8 cellular contexts compared by ENCODE assay signal in the genomic region with DNA sequence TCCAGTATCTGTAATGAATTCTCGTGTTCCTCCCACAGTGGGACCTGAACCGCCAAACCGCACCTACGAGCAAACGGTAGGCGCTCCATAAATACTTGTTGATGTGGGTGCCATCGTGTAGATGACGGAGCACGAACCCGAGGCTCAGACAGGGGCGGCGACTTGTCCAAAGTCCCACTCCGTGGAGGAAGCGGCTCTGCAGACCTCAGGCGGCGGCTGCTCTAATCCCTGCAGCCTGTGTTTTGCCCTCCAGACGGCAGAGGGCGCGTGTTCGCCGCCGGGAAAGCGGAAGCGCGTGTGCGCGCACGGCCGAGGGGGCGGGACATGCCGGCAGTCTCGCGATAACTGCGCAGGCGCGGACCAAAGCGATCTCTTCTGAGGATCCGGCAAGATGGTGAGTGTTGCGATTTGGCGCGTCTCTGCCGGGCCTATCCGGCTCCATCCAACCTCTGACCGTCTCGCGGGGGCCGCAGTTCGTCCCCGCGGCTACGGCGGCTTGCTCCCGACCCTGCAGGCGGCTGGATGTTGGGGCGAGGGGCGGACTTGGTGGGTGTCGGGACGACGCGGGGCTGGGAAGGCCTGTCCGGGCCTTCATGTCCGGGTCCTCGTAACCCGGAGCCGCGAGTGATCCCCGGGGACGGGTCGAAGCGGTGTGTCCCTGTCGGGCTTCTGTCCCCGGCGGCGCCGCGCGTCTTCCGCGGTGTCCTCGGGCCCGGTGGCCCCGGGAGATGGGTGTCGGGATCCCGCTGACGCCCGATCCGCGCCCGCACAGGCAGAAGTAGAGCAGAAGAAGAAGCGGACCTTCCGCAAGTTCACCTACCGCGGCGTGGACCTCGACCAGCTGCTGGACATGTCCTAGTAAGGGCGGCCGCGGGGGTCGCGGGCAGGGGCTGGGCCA. TPM values are rescaled to one million over a fixed set of nuclear protein-coding genes. Genes with fewer than 3 reads are reported as not detected.
A peak's percentile ranks its signal among the peaks of the same experiment; 100 is the strongest.
DNase-seq lines count a peak whose midpoint lies in the region; ATAC-seq and TF ChIP-seq lines count a peak whose summit lies in the region.

A gene (plus strand): TSS at position 362 of the 898 bp plus-strand sequence. CDS start 30 bp downstream, at position 392.

- H3K4me1 Mint-ChIP-seq in HFFc6 (ENCODE audit: low read depth) = peaks cover 23% of the 10 kb centered on the region

- peak within 1 kb of the TSS; percentile 80 for H3K4me3 ChIP-seq in GM06990 (replicated peaks; ENCODE audit: low read depth, low read length)

- peak within 1 kb of the TSS; percentile 99 for H3K27ac Mint-ChIP-seq in HFFc6

- no peaks in the 10 kb centered on the region for H3K27me3 ChIP-seq in GM06990 (replicated peaks; ENCODE audit: control insufficient read depth, insufficient read depth, low read length)

- TF ChIP-seq CTCF in GM06990 (IDR thresholded peaks at IDR 0.05; ENCODE audit: insufficient read depth, low read length, poor library complexity, severe bottlenecking) (peak; percentile 97), HFFc6 (IDR thresholded peaks at IDR 0.05) (peak; percentile 94), omental fat pad (IDR thresholded peaks at IDR 0.05) (peak in 2 of 3 donors; percentile 77 to 87)

- peak; percentile 97 for DNase-seq in GM06990 (ENCODE audit: extremely low read depth, insufficient read length)
- DNase-seq in HFFc6 = peak; percentile 92
- peak; percentile 88 for DNase-seq in NCI-H1092 (lab: John Stamatoyannopoulos, UW)
- DNase-seq in activated naive CD4-positive, alpha-beta T cell treated with anti-CD3 and anti-CD28 coated beads, Interleukin-2, amount 50 U/mL, for 16 hours = peak; percentile 95
- peak; percentile 92 for DNase-seq in globus pallidus (ENCODE audit: low spot score)
- peak; percentile 87 for DNase-seq in omental fat pad (ENCODE audit: low spot score)

- ATAC-seq in SK-N-SH treated with all-trans-retinoic acid at 6 μM for 48 hours (peak; percentile 86), omental fat pad (ENCODE audit: low FRiP score) (peak; percentile 81)

- H3K9me3 Mint-ChIP-seq in HFFc6 = no peaks in the 10 kb centered on the region

- peaks cover 37% of the 10 kb centered on the region for H3K36me3 ChIP-seq in GM06990 (ENCODE audit: control insufficient read depth, insufficient read depth, low read length)

- H3K27ac ChIP-seq in temporal lobe (ENCODE audit: low read depth, low read length) = peak within 1 kb of the TSS; percentile 27

- H3K27me3 Mint-ChIP-seq in HFFc6 (ENCODE audit: insufficient read depth) = peaks cover 18% of the 10 kb centered on the region

- H3K36me3 Mint-ChIP-seq in HFFc6 (ENCODE audit: low read depth) = peaks cover 30% of the 10 kb centered on the region

- H3K4me3 Mint-ChIP-seq in HFFc6 = peak within 1 kb of the TSS; percentile 96

TF ChIP-seq in SK-N-SH treated with all-trans-retinoic acid at 6 μM for 48 hours, 23 proteins besides CTCF, POLR2A, EP300 and RAD21:
- TF ChIP-seq, protein P1, sequence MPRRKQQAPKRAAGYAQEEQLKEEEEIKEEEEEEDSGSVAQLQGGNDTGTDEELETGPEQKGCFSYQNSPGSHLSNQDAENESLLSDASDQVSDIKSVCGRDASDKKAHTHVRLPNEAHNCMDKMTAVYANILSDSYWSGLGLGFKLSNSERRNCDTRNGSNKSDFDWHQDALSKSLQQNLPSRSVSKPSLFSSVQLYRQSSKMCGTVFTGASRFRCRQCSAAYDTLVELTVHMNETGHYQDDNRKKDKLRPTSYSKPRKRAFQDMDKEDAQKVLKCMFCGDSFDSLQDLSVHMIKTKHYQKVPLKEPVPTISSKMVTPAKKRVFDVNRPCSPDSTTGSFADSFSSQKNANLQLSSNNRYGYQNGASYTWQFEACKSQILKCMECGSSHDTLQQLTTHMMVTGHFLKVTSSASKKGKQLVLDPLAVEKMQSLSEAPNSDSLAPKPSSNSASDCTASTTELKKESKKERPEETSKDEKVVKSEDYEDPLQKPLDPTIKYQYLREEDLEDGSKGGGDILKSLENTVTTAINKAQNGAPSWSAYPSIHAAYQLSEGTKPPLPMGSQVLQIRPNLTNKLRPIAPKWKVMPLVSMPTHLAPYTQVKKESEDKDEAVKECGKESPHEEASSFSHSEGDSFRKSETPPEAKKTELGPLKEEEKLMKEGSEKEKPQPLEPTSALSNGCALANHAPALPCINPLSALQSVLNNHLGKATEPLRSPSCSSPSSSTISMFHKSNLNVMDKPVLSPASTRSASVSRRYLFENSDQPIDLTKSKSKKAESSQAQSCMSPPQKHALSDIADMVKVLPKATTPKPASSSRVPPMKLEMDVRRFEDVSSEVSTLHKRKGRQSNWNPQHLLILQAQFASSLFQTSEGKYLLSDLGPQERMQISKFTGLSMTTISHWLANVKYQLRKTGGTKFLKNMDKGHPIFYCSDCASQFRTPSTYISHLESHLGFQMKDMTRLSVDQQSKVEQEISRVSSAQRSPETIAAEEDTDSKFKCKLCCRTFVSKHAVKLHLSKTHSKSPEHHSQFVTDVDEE (CRISPR knock-in tag; IDR thresholded peaks at IDR 0.05) = 0 out of 2 replicates have a peak, but pooled peaks have one; percentile 18
- TF ChIP-seq, protein P2, sequence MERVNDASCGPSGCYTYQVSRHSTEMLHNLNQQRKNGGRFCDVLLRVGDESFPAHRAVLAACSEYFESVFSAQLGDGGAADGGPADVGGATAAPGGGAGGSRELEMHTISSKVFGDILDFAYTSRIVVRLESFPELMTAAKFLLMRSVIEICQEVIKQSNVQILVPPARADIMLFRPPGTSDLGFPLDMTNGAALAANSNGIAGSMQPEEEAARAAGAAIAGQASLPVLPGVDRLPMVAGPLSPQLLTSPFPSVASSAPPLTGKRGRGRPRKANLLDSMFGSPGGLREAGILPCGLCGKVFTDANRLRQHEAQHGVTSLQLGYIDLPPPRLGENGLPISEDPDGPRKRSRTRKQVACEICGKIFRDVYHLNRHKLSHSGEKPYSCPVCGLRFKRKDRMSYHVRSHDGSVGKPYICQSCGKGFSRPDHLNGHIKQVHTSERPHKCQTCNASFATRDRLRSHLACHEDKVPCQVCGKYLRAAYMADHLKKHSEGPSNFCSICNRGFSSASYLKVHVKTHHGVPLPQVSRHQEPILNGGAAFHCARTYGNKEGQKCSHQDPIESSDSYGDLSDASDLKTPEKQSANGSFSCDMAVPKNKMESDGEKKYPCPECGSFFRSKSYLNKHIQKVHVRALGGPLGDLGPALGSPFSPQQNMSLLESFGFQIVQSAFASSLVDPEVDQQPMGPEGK (CRISPR knock-in tag; IDR thresholded peaks at IDR 0.05; ENCODE audit: borderline replicate concordance) = no peak

RNA-seq across cellular contexts. Expression of the gene that starts here (rescaled TPM):
- total RNA-seq in HFFc6 (2021; fragmentation: NEBNext Ultra II Directional; extraction: Animal tissue kit (Norgen Biotek cat#: 25700)) = 1,000 to 10,000 TPM; 1,047 to 1,358 (median 1,277) TPM
- total RNA-seq in omental fat pad = 1,000 to 10,000 TPM; 2,522 to 3,708 (median 2,994) TPM
- total RNA-seq in temporal lobe = 418 TPM

Comparison
In these comparisons a context has a peak if more than half of its experiments do, and no peak if none do; other contexts are left out.
1. Peak in every context shown above with its lines: DNase-seq, ATAC-seq, H3K4me3 ChIP-seq and H3K27ac ChIP-seq.